In genomic region chr19:40716655-40717324, GRCh38 we compare ENCODE assay signal across 1 cellular context.
TF ChIP-seq lines count a peak whose summit lies in the region.

TSS of gene COQ8B (minus strand) at chr19:40716886. CDS start at chr19:40714632, 2,254 bp downstream.
TSS of gene ITPKC (plus strand) at chr19:40717112. CDS start at chr19:40717136, 24 bp downstream.

TF ChIP-seq in HepG2, 621 proteins besides CTCF, POLR2A, EP300 and RAD21 (continued from another document and continues in another):
- no peak for TF ChIP-seq RAD51 (IDR thresholded peaks at IDR 0.05; ENCODE audit: borderline replicate concordance)
- TF ChIP-seq ZNF768 (CRISPR knock-in tag; IDR thresholded peaks at IDR 0.05): peak; percentile 27; the same call in 1 of the 2 replicates
- no peak for TF ChIP-seq BRD4 (CRISPR knock-in tag; IDR thresholded peaks at IDR 0.05)
- no peak for TF ChIP-seq ZNF780A (CRISPR knock-in tag; IDR thresholded peaks at IDR 0.05)
- TF ChIP-seq MEIS1 (CRISPR knock-in tag; IDR thresholded peaks at IDR 0.05; ENCODE audit: borderline replicate concordance): 0 out of 2 replicates have a peak, but pooled peaks have one; percentile 17
- TF ChIP-seq ZNF264 (CRISPR knock-in tag; IDR thresholded peaks at IDR 0.05): peak; percentile 27; the same call in 1 of the 2 replicates
- TF ChIP-seq ZNF563 (CRISPR knock-in tag; IDR thresholded peaks at IDR 0.05): peak; percentile 84
- TF ChIP-seq ZNF44 (CRISPR knock-in tag; IDR thresholded peaks at IDR 0.05): no peak
- TF ChIP-seq ZNF720 (CRISPR knock-in tag; IDR thresholded peaks at IDR 0.05): no peak
- TF ChIP-seq DMAP1 (CRISPR knock-in tag; IDR thresholded peaks at IDR 0.05): 0 out of 2 replicates have a peak, but pooled peaks have one; percentile 42
- no peak for TF ChIP-seq ZNF337 (CRISPR knock-in tag; IDR thresholded peaks at IDR 0.05; ENCODE audit: borderline replicate concordance, low read depth)
- TF ChIP-seq PHB2 (IDR thresholded peaks at IDR 0.05; ENCODE audit: partially characterized antibody): no peak
- no peak for TF ChIP-seq ZNF839 (CRISPR knock-in tag; IDR thresholded peaks at IDR 0.05; ENCODE audit: borderline replicate concordance)
- no peak for TF ChIP-seq ZNF546 (CRISPR knock-in tag; conservative IDR thresholded peaks at IDR 0.05)
- TF ChIP-seq CBX5 (CRISPR knock-in tag; IDR thresholded peaks at IDR 0.05; ENCODE audit: borderline replicate concordance): peak; percentile 50; the same call in 1 of the 2 replicates
- no peak for TF ChIP-seq CENPT (CRISPR knock-in tag; IDR thresholded peaks at IDR 0.05; ENCODE audit: low read depth)
- TF ChIP-seq FOSL2 (CRISPR knock-in tag; IDR thresholded peaks at IDR 0.05): peak; percentile 25; the same call in 1 of the 2 replicates
- no peak for TF ChIP-seq ARNT (IDR thresholded peaks at IDR 0.05)
- TF ChIP-seq KDM2A (CRISPR knock-in tag; IDR thresholded peaks at IDR 0.05; ENCODE audit: borderline replicate concordance, low read depth): peak; percentile 79
- 0 out of 2 replicates have a peak, but pooled peaks have one; percentile 47 for TF ChIP-seq ZNF367 (CRISPR knock-in tag; IDR thresholded peaks at IDR 0.05; ENCODE audit: borderline replicate concordance)
- TF ChIP-seq GPBP1L1 (CRISPR knock-in tag; IDR thresholded peaks at IDR 0.05): no peak
- TF ChIP-seq ERF (CRISPR knock-in tag; IDR thresholded peaks at IDR 0.05): peak; percentile 56; the same call in 1 of the 2 replicates
- 0 out of 2 replicates have a peak, but pooled peaks have one; percentile 53 for TF ChIP-seq ELF1 (CRISPR knock-in tag; IDR thresholded peaks at IDR 0.05)
- TF ChIP-seq ZNF512B (CRISPR knock-in tag; IDR thresholded peaks at IDR 0.05; ENCODE audit: borderline replicate concordance): no peak
- peak; percentile 53 for TF ChIP-seq ZBTB2 (CRISPR knock-in tag; IDR thresholded peaks at IDR 0.05; ENCODE audit: low read depth)
- TF ChIP-seq HMGA1 (CRISPR knock-in tag; conservative IDR thresholded peaks at IDR 0.05): no peak
- 0 out of 2 replicates have a peak, but pooled peaks have one; percentile 54 for TF ChIP-seq ZFP90 (CRISPR knock-in tag; IDR thresholded peaks at IDR 0.05; ENCODE audit: borderline replicate concordance)
- TF ChIP-seq REPIN1 (CRISPR knock-in tag; IDR thresholded peaks at IDR 0.05; ENCODE audit: borderline replicate concordance, low read depth): no peak
- TF ChIP-seq U2AF2 (IDR thresholded peaks at IDR 0.05; ENCODE audit: low read depth, low read length): no peak
- peak; percentile 81 for TF ChIP-seq ZBTB25 (CRISPR knock-in tag; IDR thresholded peaks at IDR 0.05)
- TF ChIP-seq NCOA2 (CRISPR knock-in tag; IDR thresholded peaks at IDR 0.05): no peak
- no peak for TF ChIP-seq PPARG (CRISPR knock-in tag; conservative IDR thresholded peaks at IDR 0.05)
- no peak for TF ChIP-seq ZNF674 (CRISPR knock-in tag; IDR thresholded peaks at IDR 0.05; ENCODE audit: low read depth)
- TF ChIP-seq ATF1 (CRISPR knock-in tag; IDR thresholded peaks at IDR 0.05): peak; percentile 67
- no peak; the same call in 1 of the 2 replicates for TF ChIP-seq AKNA (CRISPR knock-in tag; IDR thresholded peaks at IDR 0.05; ENCODE audit: borderline replicate concordance)
- peak; percentile 39 for TF ChIP-seq PAXIP1 (CRISPR knock-in tag; conservative IDR thresholded peaks at IDR 0.05)
- peak; percentile 23; the same call in 1 of the 2 replicates for TF ChIP-seq BCL3 (CRISPR knock-in tag; IDR thresholded peaks at IDR 0.05)
- TF ChIP-seq PRPF4 (IDR thresholded peaks at IDR 0.05; ENCODE audit: low read depth, low read length, poor library complexity, severe bottlenecking): no peak
- no peak for TF ChIP-seq CCAR2 (optimal IDR thresholded peaks at IDR 0.05; ENCODE audit: low read depth, low read length)
- no peak for TF ChIP-seq LRRFIP1 (CRISPR knock-in tag; conservative IDR thresholded peaks at IDR 0.05)
